In genomic region chr6:135268740-135269139, GRCh38 we compare ENCODE assay signal across 21 cellular contexts.
DNase-seq lines count a peak whose midpoint lies in the region; ATAC-seq, FAIRE-seq and TF ChIP-seq lines count a peak whose summit lies in the region.
"Had no signal": no experiment of that assay in that cellular context is flagged by ENCODE, and none has a peak within 500 bp of the region (broad histone marks: within the 10 kb centered on the region; RNA-seq: fewer than 3 reads in every experiment).

No MANE protein-coding gene starts in this region.

- H3K4me1 ChIP-seq in trophoblast cell (ENCODE audit: control insufficient read depth in 1 of 2, insufficient read depth in 2 of 2, low read length in 2 of 2) = peaks cover 2 to 5% of the 10 kb centered on the region in 2 experiments

- no peak overlapping the region for H4K12ac ChIP-seq in trophoblast cell (ENCODE audit: low read depth, low read length)

- H3K79me2 ChIP-seq in trophoblast cell (ENCODE audit: control insufficient read depth, insufficient read depth, low read length, poor library complexity) = no peaks in the 10 kb centered on the region

- intact Hi-C loops in activated naive CD4-positive, alpha-beta T cell treated with anti-CD3 and anti-CD28 coated beads for 36 hours (cut with micrococcal nuclease) = no loop called here
- intact Hi-C loops in activated T-helper 1 cell treated with anti-CD3 and anti-CD28 coated beads, Interleukin-12 subunit alpha, Interleukin-12 subunit beta, Interleukin-2, Interleukin-4 antibody, amounts not matched to agents 30 ng/mL and 10 ng/mL and 1 ng/mL, durations not matched to agents 14 hours and 24 hours and 36 hours (cut with micrococcal nuclease) = no loop called here

- H3K4ac ChIP-seq in trophoblast cell (ENCODE audit: low read depth, low read length) = no peak overlapping the region

- H2BK12ac ChIP-seq in trophoblast cell (ENCODE audit: low read length) = no peak overlapping the region

- H3K27me3 Mint-ChIP-seq in activated naive CD4-positive, alpha-beta T cell treated with anti-CD3 and anti-CD28 coated beads for 36 hours (ENCODE audit: low read depth) = no peaks in the 10 kb centered on the region
- H3K27me3 Mint-ChIP-seq in activated T-helper 1 cell treated with anti-CD3 and anti-CD28 coated beads, Interleukin-12 subunit alpha, Interleukin-12 subunit beta, Interleukin-2, Interleukin-4 antibody, amounts not matched to agents 30 ng/mL and 10 ng/mL and 1 ng/mL, durations not matched to agents 14 hours and 24 hours and 36 hours (ENCODE audit: insufficient read depth) = peaks cover 4% of the 10 kb centered on the region

- no peak overlapping the region for H3K18ac ChIP-seq in trophoblast cell (ENCODE audit: low read length)

- H2BK120ac ChIP-seq in trophoblast cell (ENCODE audit: insufficient read depth, low read length, poor library complexity) = no peak overlapping the region

- H3K79me1 ChIP-seq in trophoblast cell (ENCODE audit: low read length) = no peaks in the 10 kb centered on the region

- no peaks in the 10 kb centered on the region for H3K9me3 ChIP-seq in trophoblast cell (ENCODE audit: insufficient read depth, low read depth, low read length)
- H3K9me3 ChIP-seq: SK-N-SH had no signal

- H2BK5ac ChIP-seq in trophoblast cell (ENCODE audit: low read depth, low read length, poor library complexity) = no peak overlapping the region

- no peak overlapping the region for H3K4me3 ChIP-seq in trophoblast cell (ENCODE audit: low read depth, low read length)
- H3K4me3 ChIP-seq: GM23248 had no signal

- H3K27ac Mint-ChIP-seq in activated naive CD4-positive, alpha-beta T cell treated with anti-CD3 and anti-CD28 coated beads for 36 hours = no peak overlapping the region
- H3K27ac Mint-ChIP-seq in activated T-helper 1 cell treated with anti-CD3 and anti-CD28 coated beads, Interleukin-12 subunit alpha, Interleukin-12 subunit beta, Interleukin-2, Interleukin-4 antibody, amounts not matched to agents 30 ng/mL and 10 ng/mL and 1 ng/mL, durations not matched to agents 14 hours and 24 hours and 36 hours = peak overlapping the region; percentile 67

- H3K27me3 ChIP-seq in trophoblast cell (ENCODE audit: insufficient read depth, low read length) = no peaks in the 10 kb centered on the region

- WGBS in trophoblast cell (ENCODE audit: extremely low coverage, insufficient coverage, insufficient read length) = no CpG with 5 or more reads among the region's 3 CpGs

- no peak overlapping the region for H3K14ac ChIP-seq in trophoblast cell (ENCODE audit: low read length)

- no peak overlapping the region for H3K4me3 Mint-ChIP-seq in activated naive CD4-positive, alpha-beta T cell treated with anti-CD3 and anti-CD28 coated beads for 36 hours
- H3K4me3 Mint-ChIP-seq in activated T-helper 1 cell treated with anti-CD3 and anti-CD28 coated beads, Interleukin-12 subunit alpha, Interleukin-12 subunit beta, Interleukin-2, Interleukin-4 antibody, amounts not matched to agents 30 ng/mL and 10 ng/mL and 1 ng/mL, durations not matched to agents 14 hours and 24 hours and 36 hours = no peak overlapping the region
- H3K4me3 Mint-ChIP-seq: IgD-negative memory B cell had no signal

- H3K4me2 ChIP-seq in trophoblast cell (ENCODE audit: low read length) = no peak overlapping the region
- H3K4me2 ChIP-seq: SK-N-SH had no signal

- H4K91ac ChIP-seq in trophoblast cell (ENCODE audit: low read depth, low read length) = no peak overlapping the region

- no peak overlapping the region for H3K9ac ChIP-seq in trophoblast cell (ENCODE audit: low read length)
- H3K9ac ChIP-seq: GM23248, SK-N-SH had no signal

- FAIRE-seq in GM12891 (lab: Jason Lieb, UNC) = peak; percentile 33

- no peaks in the 10 kb centered on the region for H3K9me3 Mint-ChIP-seq in activated naive CD4-positive, alpha-beta T cell treated with anti-CD3 and anti-CD28 coated beads for 36 hours
- no peaks in the 10 kb centered on the region for H3K9me3 Mint-ChIP-seq in activated T-helper 1 cell treated with anti-CD3 and anti-CD28 coated beads, Interleukin-12 subunit alpha, Interleukin-12 subunit beta, Interleukin-2, Interleukin-4 antibody, amounts not matched to agents 30 ng/mL and 10 ng/mL and 1 ng/mL, durations not matched to agents 14 hours and 24 hours and 36 hours

- ATAC-seq in HG02981 (IDR thresholded peaks at IDR 0.05; ENCODE audit: unreplicated experiment) = no peak

- no peaks in the 10 kb centered on the region for H3K36me3 ChIP-seq in trophoblast cell (ENCODE audit: control insufficient read depth in 1 of 2, insufficient read depth in 2 of 2, low read length in 2 of 2)

- no peak overlapping the region for H2AFZ ChIP-seq in trophoblast cell (ENCODE audit: insufficient read depth, low read length, poor library complexity)
- H2AFZ ChIP-seq: GM23248 had no signal

- no peaks in the 10 kb centered on the region for H3K36me3 Mint-ChIP-seq in activated naive CD4-positive, alpha-beta T cell treated with anti-CD3 and anti-CD28 coated beads for 36 hours (ENCODE audit: low read depth)
- no peaks in the 10 kb centered on the region for H3K36me3 Mint-ChIP-seq in activated T-helper 1 cell treated with anti-CD3 and anti-CD28 coated beads, Interleukin-12 subunit alpha, Interleukin-12 subunit beta, Interleukin-2, Interleukin-4 antibody, amounts not matched to agents 30 ng/mL and 10 ng/mL and 1 ng/mL, durations not matched to agents 14 hours and 24 hours and 36 hours (ENCODE audit: low read depth)
- H3K36me3 Mint-ChIP-seq: IgD-negative memory B cell had no signal

- H3K4me1 Mint-ChIP-seq in activated naive CD4-positive, alpha-beta T cell treated with anti-CD3 and anti-CD28 coated beads for 36 hours (ENCODE audit: low read depth) = peaks cover 3% of the 10 kb centered on the region
- H3K4me1 Mint-ChIP-seq in activated T-helper 1 cell treated with anti-CD3 and anti-CD28 coated beads, Interleukin-12 subunit alpha, Interleukin-12 subunit beta, Interleukin-2, Interleukin-4 antibody, amounts not matched to agents 30 ng/mL and 10 ng/mL and 1 ng/mL, durations not matched to agents 14 hours and 24 hours and 36 hours (ENCODE audit: low read depth) = peaks cover 6% of the 10 kb centered on the region

- CTCF ChIA-PET in activated naive CD4-positive, alpha-beta T cell treated with anti-CD3 and anti-CD28 coated beads for 36 hours (lab: Charles Lee) = no interaction called here

- no peak overlapping the region for H2AK5ac ChIP-seq in trophoblast cell (ENCODE audit: low read length)

- peak overlapping the region; percentile 22 for H3K23ac ChIP-seq in trophoblast cell (ENCODE audit: low read length)

- no peak overlapping the region for H3K27ac ChIP-seq in trophoblast cell (ENCODE audit: low read depth, low read length)
- H3K27ac ChIP-seq: GM23248 had no signal

- no peak overlapping the region for H4K8ac ChIP-seq in trophoblast cell (ENCODE audit: low read depth, low read length)

- DNase-seq in activated naive CD4-positive, alpha-beta T cell treated with anti-CD3 and anti-CD28 coated beads for 36 hours = peak; percentile 20
- DNase-seq in activated naive CD4-positive, alpha-beta T cell (lab: John Stamatoyannopoulos, UW) = no peak
- DNase-seq in GM12891 (ENCODE audit: insufficient read length, low spot score) (no peak), trophoblast cell (no peak), NCI-H187 treated with DMSO at 0.1 percent for 48 hours (lab: John Stamatoyannopoulos, UW) (no peak)
- DNase-seq in activated T-helper 1 cell treated with anti-CD3 and anti-CD28 coated beads, Interleukin-12 subunit alpha, Interleukin-12 subunit beta, Interleukin-2, Interleukin-4 antibody, amounts not matched to agents 30 ng/mL and 10 ng/mL and 1 ng/mL, durations not matched to agents 14 hours and 24 hours and 36 hours (ENCODE audit: low spot score) = no peak
- no peak for DNase-seq in activated CD4-positive, CD25-positive, alpha-beta regulatory T cell treated with anti-CD3 and anti-CD28 coated beads, Interleukin-2, amount 50 U/mL, for 72 hours
- DNase-seq: DMS79, GM23248, HCEC 1CT, MM.1S, NCI-H1694, NCI-H2107, NCI-H510A, NCI-H748 treated with DMSO at 0.1 percent for 48 hours, PC-3, RPMI8226, SHP77 treated with DMSO at 0.1 percent for 48 hours, SK-N-SH had no signal

- TF ChIP-seq POLR2A in GM12891 (IDR thresholded peaks at IDR 0.05; ENCODE audit: low read depth, low read length) = no peak

TF ChIP-seq in GM12891, 5 proteins besides CTCF, POLR2A, EP300 and RAD21:
- TF ChIP-seq POLR2AphosphoS5 (IDR thresholded peaks at IDR 0.05; ENCODE audit: low read depth, low read length) (no peak), TAF1 (IDR thresholded peaks at IDR 0.05; ENCODE audit: low read depth, low read length) (no peak), POU2F2 (IDR thresholded peaks at IDR 0.05; ENCODE audit: low read depth, low read length) (no peak), PAX5 (IDR thresholded peaks at IDR 0.05; ENCODE audit: insufficient read depth, low read length, severe bottlenecking) (no peak), SPI1 (IDR thresholded peaks at IDR 0.05; ENCODE audit: low read depth, low read length) (no peak)
